In genomic region chr1:179954494-179955317, GRCh38 we compare ENCODE assay signal across 8 cellular contexts. TPM values are rescaled to one million over a fixed set of nuclear protein-coding genes. Genes with fewer than 3 reads are reported as not detected.
DNase-seq lines count a peak whose midpoint lies in the region; ATAC-seq lines count a peak whose summit lies in the region.

Gene CEP350 (plus strand): TSS chr1:179954810. CDS start chr1:179986182, 31,372 bp downstream.

- peak within 1 kb of the TSS; percentile 77 to 93 (median 88) for H3K4me2 ChIP-seq in BLaER1 treated with 17β-estradiol and CSF1 and Interleukin-3, amounts not matched to agents 10 nM and 100 nM

- peaks cover 38 to 63% (median 56%) of the 10 kb centered on the region in 10 experiments for H3K4me1 ChIP-seq in BLaER1 treated with 17β-estradiol and CSF1 and Interleukin-3, amounts not matched to agents 10 nM and 100 nM

- H3K27ac ChIP-seq in BLaER1 treated with 17β-estradiol and CSF1 and Interleukin-3, amounts not matched to agents 10 nM and 100 nM: peak within 1 kb of the TSS; percentile 93 to 99 (median 95)

- DNase-seq in NCI-H748 (lab: John Stamatoyannopoulos, UW; ENCODE audit: unreplicated experiment): peak; percentile 97
- DNase-seq in activated CD4-positive, alpha-beta T cell treated with anti-CD3 and anti-CD28 coated beads, Interleukin-2, amount 50 U/mL, for 1 hour: peak; percentile 98
- DNase-seq in cortex of kidney (lab: John Stamatoyannopoulos, UW): peak; percentile 71
- peak; percentile 99 for DNase-seq in left colon
- DNase-seq in stimulated activated CD4-positive, alpha-beta T cell treated with anti-CD3 and anti-CD28 coated beads, Interleukin-1b, Interleukin-23, amount 100 ng/mL, for 48 hours: peak; percentile 98

- no peaks in the 10 kb centered on the region for H3K27me3 ChIP-seq in BLaER1 treated with 17β-estradiol and CSF1 and Interleukin-3, amounts not matched to agents 10 nM and 100 nM

- peaks cover 0 to 8% (median 4%) of the 10 kb centered on the region in 11 experiments; a peak in 5 of 22 replicates for H3K36me3 ChIP-seq in BLaER1 treated with 17β-estradiol and CSF1 and Interleukin-3, amounts not matched to agents 10 nM and 100 nM

- H4K20me1 ChIP-seq in BLaER1 treated with 17β-estradiol and CSF1 and Interleukin-3, amounts not matched to agents 10 nM and 100 nM: peaks cover 11 to 48% (median 43%) of the 10 kb centered on the region in 11 experiments; a peak in 19 of 22 replicates

- intact Hi-C loops in left colon (cut with DNase I, micrococcal nuclease): loop anchor here in 1 of 2 donors (5.0 kb wide), 1 partner anchor 67 kb away; no protein-coding TSS in a partner anchor

- no peaks in the 10 kb centered on the region for H3K9me3 ChIP-seq in BLaER1 treated with 17β-estradiol and CSF1 and Interleukin-3, amounts not matched to agents 10 nM and 100 nM (replicated peaks in 1 of 11)

- H3K9ac ChIP-seq in BLaER1 treated with 17β-estradiol and CSF1 and Interleukin-3, amounts not matched to agents 10 nM and 100 nM: peak within 1 kb of the TSS; percentile 92 to 100 (median 98)

- H3K4me3 ChIP-seq in BLaER1 treated with 17β-estradiol and CSF1 and Interleukin-3, amounts not matched to agents 10 nM and 100 nM: peak within 1 kb of the TSS; percentile 84 to 100 (median 96)

- ATAC-seq in GM19351 (IDR thresholded peaks at IDR 0.05; ENCODE audit: unreplicated experiment) (peak; percentile 84), HG03521 (IDR thresholded peaks at IDR 0.05; ENCODE audit: unreplicated experiment) (peak; percentile 91), left colon (peak; percentile 95)

RNA-seq across cellular contexts. Expression of gene CEP350, which starts in this region (rescaled TPM):
- total RNA-seq in left colon: 10 to 100 TPM; 47.7 to 49.7 TPM

Comparison
In these comparisons a context has a peak if more than half of its experiments do, and no peak if none do; other contexts are left out.
1. Peak in every context shown above with its lines: DNase-seq, ATAC-seq, H3K4me3 ChIP-seq and H3K27ac ChIP-seq.